ENCODE assay signal across 16 cellular contexts in genomic region chr5:56335212-56335611, GRCh38.
A peak's percentile ranks its signal among the peaks of the same experiment; 100 is the strongest.
DNase-seq lines count a peak whose midpoint lies in the region; ATAC-seq, FAIRE-seq and TF ChIP-seq lines count a peak whose summit lies in the region.
"Had no signal": no experiment of that assay in that cellular context is flagged by ENCODE, and none has a peak within 500 bp of the region (broad histone marks: within the 10 kb centered on the region; RNA-seq: fewer than 3 reads in every experiment).

No MANE protein-coding gene starts in this region.

- peak overlapping the region; percentile 13 for H2AK5ac ChIP-seq in mesenchymal stem cell (ENCODE audit: low read length, severe bottlenecking)

- no peak overlapping the region for H3K4ac ChIP-seq in mesenchymal stem cell (ENCODE audit: low read depth in 1 of 2, low read length in 2 of 2)

- H3K27ac ChIP-seq in mesenchymal stem cell (ENCODE audit: low read length, poor library complexity, severe bottlenecking), result no peak overlapping the region
- H3K27ac ChIP-seq in pancreas, result no peak overlapping the region
- no peak overlapping the region for H3K27ac ChIP-seq in aorta (ENCODE audit: low read depth in 1 of 2, low read length in 2 of 2)

- peaks cover 29% of the 10 kb centered on the region for H3K36me3 Mint-ChIP-seq in activated CD4-positive, alpha-beta T cell treated with anti-CD3 and anti-CD28 coated beads, Interleukin-2, amount 10 ng/mL, durations not matched to agents 24 days and 14 days (ENCODE audit: low read depth)
- peaks cover 16% of the 10 kb centered on the region for H3K36me3 Mint-ChIP-seq in activated T-helper 1 cell treated with anti-CD3 and anti-CD28 coated beads, Interleukin-12 subunit alpha, Interleukin-12 subunit beta, Interleukin-2, Interleukin-4 antibody, amounts not matched to agents 30 ng/mL and 10 ng/mL and 1 ng/mL, durations not matched to agents 14 hours and 24 hours and 36 hours (ENCODE audit: low read depth)

- no peaks in the 10 kb centered on the region for H3K27me3 ChIP-seq in mesenchymal stem cell (ENCODE audit: control insufficient read depth in 1 of 2, insufficient read depth in 1 of 2, low read length in 2 of 2)
- H3K27me3 ChIP-seq in pancreas, result no peaks in the 10 kb centered on the region
- H3K27me3 ChIP-seq in aorta (ENCODE audit: control insufficient read depth in 1 of 2, insufficient read depth in 2 of 2, low read length in 1 of 2), result no peaks in the 10 kb centered on the region
- H3K27me3 ChIP-seq: BE2C had no signal

- TF ChIP-seq CTCF in pancreas (IDR thresholded peaks at IDR 0.05), result no peak

- no peak overlapping the region for H3K4me2 ChIP-seq in mesenchymal stem cell (ENCODE audit: low read length, poor library complexity, severe bottlenecking)

- intact Hi-C loops in activated CD4-positive, alpha-beta T cell treated with anti-CD3 and anti-CD28 coated beads, Interleukin-2, amount 10 ng/mL, durations not matched to agents 24 days and 14 days (cut with micrococcal nuclease), result no loop called here
- intact Hi-C loops in activated T-helper 1 cell treated with anti-CD3 and anti-CD28 coated beads, Interleukin-12 subunit alpha, Interleukin-12 subunit beta, Interleukin-2, Interleukin-4 antibody, amounts not matched to agents 30 ng/mL and 10 ng/mL and 1 ng/mL, durations not matched to agents 14 hours and 24 hours and 36 hours (cut with micrococcal nuclease), result no loop called here
- intact Hi-C loops in pancreas (cut with DNase I) (no loop called here), aorta (cut with DNase I) (no loop called here)

- no peak overlapping the region for H3K9ac ChIP-seq in mesenchymal stem cell (ENCODE audit: low read length)

- no peaks in the 10 kb centered on the region for H3K27me3 Mint-ChIP-seq in activated CD4-positive, alpha-beta T cell treated with anti-CD3 and anti-CD28 coated beads, Interleukin-2, amount 10 ng/mL, durations not matched to agents 24 days and 14 days
- no peaks in the 10 kb centered on the region for H3K27me3 Mint-ChIP-seq in activated T-helper 1 cell treated with anti-CD3 and anti-CD28 coated beads, Interleukin-12 subunit alpha, Interleukin-12 subunit beta, Interleukin-2, Interleukin-4 antibody, amounts not matched to agents 30 ng/mL and 10 ng/mL and 1 ng/mL, durations not matched to agents 14 hours and 24 hours and 36 hours (ENCODE audit: insufficient read depth)

- FAIRE-seq in pancreas (lab: Jason Lieb, UNC), result no peak
- FAIRE-seq: G401.6, GM12891, H1 had no signal

- H4K91ac ChIP-seq in mesenchymal stem cell (ENCODE audit: low read length), result no peak overlapping the region

- H3K79me1 ChIP-seq in mesenchymal stem cell (replicated peaks; ENCODE audit: low read length, poor library complexity, severe bottlenecking), result no peaks in the 10 kb centered on the region

- H2BK15ac ChIP-seq in mesenchymal stem cell (ENCODE audit: low read depth, poor library complexity, severe bottlenecking), result peak overlapping the region; percentile 63

- H2BK120ac ChIP-seq in mesenchymal stem cell (ENCODE audit: low read depth, low read length), result no peak overlapping the region

- H2BK12ac ChIP-seq in mesenchymal stem cell (ENCODE audit: low read length in 2 of 2), result peak overlapping the region in 1 of 2 experiments; percentile 86

- H3K18ac ChIP-seq in mesenchymal stem cell (ENCODE audit: low read depth in 1 of 2, low read length in 2 of 2), result no peak overlapping the region

- H3K9me3 ChIP-seq in mesenchymal stem cell (ENCODE audit: control insufficient read depth, low read length) (peaks cover 9% of the 10 kb centered on the region), pancreas (no peaks in the 10 kb centered on the region), aorta (ENCODE audit: control insufficient read depth, low read length) (no peaks in the 10 kb centered on the region)
- H3K9me3 ChIP-seq: BE2C had no signal

- no peak overlapping the region for H4K8ac ChIP-seq in mesenchymal stem cell (ENCODE audit: low read length)

- DNase-seq in activated CD4-positive, alpha-beta T cell treated with anti-CD3 and anti-CD28 coated beads, Interleukin-2, amount 10 ng/mL, durations not matched to agents 24 days and 14 days, result no peak
- DNase-seq in activated CD4-positive, alpha-beta T cell treated with anti-CD3 and anti-CD28 coated beads for 1 hour, result no peak
- DNase-seq in activated T-helper 1 cell treated with anti-CD3 and anti-CD28 coated beads, Interleukin-12 subunit alpha, Interleukin-12 subunit beta, Interleukin-2, Interleukin-4 antibody, amounts not matched to agents 30 ng/mL and 10 ng/mL and 1 ng/mL, durations not matched to agents 14 hours and 24 hours and 36 hours (ENCODE audit: low spot score), result no peak
- DNase-seq in mesenchymal stem cell (no peak), pancreas (no peak), aorta (no peak)
- no peak for DNase-seq in effector CD4-positive, alpha-beta T cell
- DNase-seq: 8988T; BE2C; CD4-positive, alpha-beta memory T cell; DMS153; H9 had no signal

- H3K4me3 ChIP-seq in mesenchymal stem cell (ENCODE audit: insufficient read depth in 1 of 2, low read depth in 1 of 2, low read length in 2 of 2) (no peak overlapping the region), pancreas (no peak overlapping the region), aorta (ENCODE audit: low read length in 2 of 2) (no peak overlapping the region)

- H3K4me1 ChIP-seq in mesenchymal stem cell (ENCODE audit: control insufficient read depth, insufficient read depth, low read depth, low read length) (no peaks in the 10 kb centered on the region), pancreas (no peaks in the 10 kb centered on the region), aorta (ENCODE audit: control insufficient read depth in 1 of 2, insufficient read depth in 2 of 2, low read length in 2 of 2) (peaks cover 0 to 2% of the 10 kb centered on the region in 2 donors)

- H3K4me1 Mint-ChIP-seq in activated CD4-positive, alpha-beta T cell treated with anti-CD3 and anti-CD28 coated beads, Interleukin-2, amount 10 ng/mL, durations not matched to agents 24 days and 14 days, result peaks cover 16% of the 10 kb centered on the region
- H3K4me1 Mint-ChIP-seq in activated T-helper 1 cell treated with anti-CD3 and anti-CD28 coated beads, Interleukin-12 subunit alpha, Interleukin-12 subunit beta, Interleukin-2, Interleukin-4 antibody, amounts not matched to agents 30 ng/mL and 10 ng/mL and 1 ng/mL, durations not matched to agents 14 hours and 24 hours and 36 hours (ENCODE audit: low read depth), result peaks cover 16% of the 10 kb centered on the region

- H3K36me3 ChIP-seq in mesenchymal stem cell (ENCODE audit: control insufficient read depth in 1 of 2, insufficient read depth in 2 of 2, low read depth in 1 of 2, low read length in 2 of 2) (no peaks in the 10 kb centered on the region), pancreas (no peaks in the 10 kb centered on the region), aorta (ENCODE audit: control insufficient read depth in 1 of 2, insufficient read depth in 2 of 2, low read length in 1 of 2) (no peaks in the 10 kb centered on the region)
- H3K36me3 ChIP-seq: BE2C had no signal

- no peak for ATAC-seq in pancreas
- ATAC-seq in aorta (ENCODE audit: low FRiP score), result no peak

- H3K23ac ChIP-seq in mesenchymal stem cell (ENCODE audit: low read length in 2 of 2), result no peak overlapping the region

- no peak overlapping the region for H3K4me3 Mint-ChIP-seq in activated CD4-positive, alpha-beta T cell treated with anti-CD3 and anti-CD28 coated beads, Interleukin-2, amount 10 ng/mL, durations not matched to agents 24 days and 14 days
- no peak overlapping the region for H3K4me3 Mint-ChIP-seq in activated T-helper 1 cell treated with anti-CD3 and anti-CD28 coated beads, Interleukin-12 subunit alpha, Interleukin-12 subunit beta, Interleukin-2, Interleukin-4 antibody, amounts not matched to agents 30 ng/mL and 10 ng/mL and 1 ng/mL, durations not matched to agents 14 hours and 24 hours and 36 hours
- H3K4me3 Mint-ChIP-seq: CD14-positive monocyte, H9 had no signal

- H2AFZ ChIP-seq in mesenchymal stem cell (ENCODE audit: low read depth, low read length), result no peak overlapping the region

- peaks cover 38% of the 10 kb centered on the region for H3K9me3 Mint-ChIP-seq in activated CD4-positive, alpha-beta T cell treated with anti-CD3 and anti-CD28 coated beads, Interleukin-2, amount 10 ng/mL, durations not matched to agents 24 days and 14 days
- peaks cover 50% of the 10 kb centered on the region for H3K9me3 Mint-ChIP-seq in activated T-helper 1 cell treated with anti-CD3 and anti-CD28 coated beads, Interleukin-12 subunit alpha, Interleukin-12 subunit beta, Interleukin-2, Interleukin-4 antibody, amounts not matched to agents 30 ng/mL and 10 ng/mL and 1 ng/mL, durations not matched to agents 14 hours and 24 hours and 36 hours

- H3K14ac ChIP-seq in mesenchymal stem cell (ENCODE audit: low read length in 2 of 2), result peak overlapping the region in 1 of 2 experiments; percentile 28

- no peak overlapping the region for H2BK5ac ChIP-seq in mesenchymal stem cell (ENCODE audit: low read depth, low read length, poor library complexity, severe bottlenecking)

- H3K27ac Mint-ChIP-seq in activated CD4-positive, alpha-beta T cell treated with anti-CD3 and anti-CD28 coated beads, Interleukin-2, amount 10 ng/mL, durations not matched to agents 24 days and 14 days, result peak overlapping the region; percentile 16
- peak overlapping the region; percentile 49 for H3K27ac Mint-ChIP-seq in activated T-helper 1 cell treated with anti-CD3 and anti-CD28 coated beads, Interleukin-12 subunit alpha, Interleukin-12 subunit beta, Interleukin-2, Interleukin-4 antibody, amounts not matched to agents 30 ng/mL and 10 ng/mL and 1 ng/mL, durations not matched to agents 14 hours and 24 hours and 36 hours
- H3K27ac Mint-ChIP-seq: H9 had no signal
